In genomic region chr1:54886724-54887664, GRCh38 we compare ENCODE assay signal across 1 cellular context.
TF ChIP-seq lines count a peak whose summit lies in the region.

Gene DHCR24 (minus strand): TSS chr1:54887195. CDS start chr1:54887119, 76 bp downstream.

TF ChIP-seq in K562, 482 proteins besides CTCF, POLR2A, EP300 and RAD21 (continued from another document and continues in another):
- peak; percentile 83 for TF ChIP-seq MGA (IDR thresholded peaks at IDR 0.05)
- no peak for TF ChIP-seq ZBTB8A (IDR thresholded peaks at IDR 0.05; ENCODE audit: partially characterized antibody)
- TF ChIP-seq CC2D1A (IDR thresholded peaks at IDR 0.05) = peak; percentile 100
- TF ChIP-seq GATAD2A (IDR thresholded peaks at IDR 0.05) = peak; percentile 75; the same call in 1 of the 2 replicates
- TF ChIP-seq ZNF431 (CRISPR knock-in tag; IDR thresholded peaks at IDR 0.05) = peak; percentile 58; the same call in 1 of the 2 replicates
- TF ChIP-seq TGIF2 (CRISPR knock-in tag; IDR thresholded peaks at IDR 0.05) = no peak
- TF ChIP-seq ZBTB9 (CRISPR knock-in tag; IDR thresholded peaks at IDR 0.05) = 0 out of 2 replicates have a peak, but pooled peaks have one; percentile 21
- TF ChIP-seq ZFX (CRISPR knock-in tag; IDR thresholded peaks at IDR 0.05) = peak; percentile 57
- TF ChIP-seq MAZ (CRISPR knock-in tag; conservative IDR thresholded peaks at IDR 0.05 in 1 of 2, IDR thresholded peaks at IDR 0.05 in 1 of 2) = peak; percentile 81 to 86
- TF ChIP-seq CTBP1 (IDR thresholded peaks at IDR 0.05; ENCODE audit: borderline replicate concordance) = peak; percentile 98
- no peak for TF ChIP-seq ZNF197 (CRISPR knock-in tag; IDR thresholded peaks at IDR 0.05; ENCODE audit: low read depth)
- no peak for TF ChIP-seq TRIM25 (IDR thresholded peaks at IDR 0.05; ENCODE audit: borderline replicate concordance)
- TF ChIP-seq HNRNPK (IDR thresholded peaks at IDR 0.05; ENCODE audit: low read depth, low read length, poor library complexity, severe bottlenecking) = no peak
- TF ChIP-seq TCF7L2 (IDR thresholded peaks at IDR 0.05; ENCODE audit: low read depth, low read length) = no peak
- TF ChIP-seq PCBP2 (IDR thresholded peaks at IDR 0.05; ENCODE audit: low read depth, low read length, poor library complexity, severe bottlenecking) = no peak
- no peak for TF ChIP-seq SRSF3 (IDR thresholded peaks at IDR 0.05; ENCODE audit: insufficient read depth, low read length)
- TF ChIP-seq ZNF232 (CRISPR knock-in tag; IDR thresholded peaks at IDR 0.05) = 0 out of 2 replicates have a peak, but pooled peaks have one; percentile 14
- TF ChIP-seq MED1 (CRISPR knock-in tag; IDR thresholded peaks at IDR 0.05; ENCODE audit: borderline replicate concordance) = no peak
- TF ChIP-seq ZNF592 (IDR thresholded peaks at IDR 0.05) = 0 out of 2 replicates have a peak, but pooled peaks have one; percentile 30
- 0 out of 2 replicates have a peak, but pooled peaks have one; percentile 36 for TF ChIP-seq ZEB2 (IDR thresholded peaks at IDR 0.05)
- peak; percentile 68 for TF ChIP-seq POLR2B (IDR thresholded peaks at IDR 0.05; ENCODE audit: low read depth, partially characterized antibody)
- no peak for TF ChIP-seq CBFA2T2 (conservative IDR thresholded peaks at IDR 0.05)
- peak; percentile 47 for TF ChIP-seq CREM (IDR thresholded peaks at IDR 0.05; ENCODE audit: low read depth)
- peak; percentile 57; the same call in 1 of the 2 replicates for TF ChIP-seq MBD2 (IDR thresholded peaks at IDR 0.05; ENCODE audit: borderline replicate concordance, low read depth)
- peak; percentile 8; the same call in 1 of the 2 replicates for TF ChIP-seq DPF2 (IDR thresholded peaks at IDR 0.05)
- no peak for TF ChIP-seq U2AF1 (optimal IDR thresholded peaks at IDR 0.05; ENCODE audit: low read depth, low read length)
- TF ChIP-seq HNRNPL (IDR thresholded peaks at IDR 0.05; ENCODE audit: low read depth, low read length) = peak; percentile 71; the same call in 1 of the 2 replicates
- TF ChIP-seq CBFB (CRISPR knock-in tag; IDR thresholded peaks at IDR 0.05) = no peak
- TF ChIP-seq ZNF408 (CRISPR knock-in tag; IDR thresholded peaks at IDR 0.05; ENCODE audit: low read depth) = no peak
- TF ChIP-seq ARID4B (CRISPR knock-in tag; IDR thresholded peaks at IDR 0.05) = peak; percentile 69; the same call in 1 of the 2 replicates
- no peak for TF ChIP-seq HNRNPH1 (optimal IDR thresholded peaks at IDR 0.05; ENCODE audit: low read depth, low read length)
- peak; percentile 63 for TF ChIP-seq TAF1 (IDR thresholded peaks at IDR 0.05; ENCODE audit: control insufficient read depth, extremely low read depth, insufficient read depth, low read length, severe bottlenecking)
- TF ChIP-seq SOX6 (IDR thresholded peaks at IDR 0.05) = no peak
- TF ChIP-seq ZFP30 (CRISPR knock-in tag; IDR thresholded peaks at IDR 0.05; ENCODE audit: borderline replicate concordance) = no peak
